ENCODE assay signal across 10 cellular contexts in the genomic region with DNA sequence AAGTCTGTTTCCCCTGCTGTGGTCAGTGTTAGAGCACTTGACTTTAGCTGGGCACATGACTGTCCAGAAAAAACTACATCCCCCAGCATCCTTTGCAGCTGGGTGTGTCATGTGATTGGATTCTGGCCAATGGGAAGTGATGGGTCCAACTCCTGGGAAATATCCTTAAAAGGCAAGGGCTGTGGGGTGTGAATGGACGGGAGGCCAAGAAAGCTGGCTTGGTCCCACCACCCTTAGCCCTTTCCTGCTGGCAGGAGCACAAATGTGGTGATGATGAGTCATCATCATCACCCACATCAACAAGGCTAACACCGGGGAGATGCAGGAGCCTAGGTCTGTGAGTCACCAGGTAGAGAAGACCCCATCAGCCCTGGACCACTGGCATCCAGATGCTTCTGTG.
A peak's percentile ranks its signal among the peaks of the same experiment; 100 is the strongest.
DNase-seq lines count a peak whose midpoint lies in the region; ATAC-seq and TF ChIP-seq lines count a peak whose summit lies in the region.
"Had no signal": no experiment of that assay in that cellular context is flagged by ENCODE, and none has a peak within 500 bp of the region (broad histone marks: within the 10 kb centered on the region; RNA-seq: fewer than 3 reads in every experiment).

No MANE protein-coding gene starts in this region.

- POLR2A ChIA-PET in GM10248 (lab: Yijun Ruan, JAX) = no interaction called here

- DNase-seq in stimulated activated naive CD8-positive, alpha-beta T cell treated with anti-CD3 and anti-CD28 coated beads, Interleukin-15, Interleukin-2, amounts not matched to agents 100 U/mL and 50 U/mL, for 24 hours = no peak
- no peak for DNase-seq in stimulated activated naive CD8-positive, alpha-beta T cell treated with anti-CD3 and anti-CD28 coated beads, Interleukin-15, amount 100 ng/mL, for 72 hours
- DNase-seq in adipocyte (ENCODE audit: low read depth) (peak; percentile 55), iPS DF 4.7 (ENCODE audit: extremely low read depth, low spot score) (peak; percentile 84), GM10248 (ENCODE audit: extremely low spot score) (no peak), NCI-H187 treated with DMSO at 0.1 percent for 48 hours (lab: John Stamatoyannopoulos, UW) (no peak), activated T-cell treated with anti-CD3 and anti-CD28 coated beads for 4 hours (no peak), GF-D8 (lab: John Stamatoyannopoulos, UW) (no peak)
- DNase-seq: activated effector memory CD4-positive, alpha-beta T cell treated with anti-CD3 and anti-CD28 coated beads, Interleukin-2, amount 50 U/mL, for 16 hours; CD4-positive, CD25-positive, alpha-beta regulatory T cell had no signal

- H3K4me1 Mint-ChIP-seq in stimulated activated naive CD8-positive, alpha-beta T cell treated with anti-CD3 and anti-CD28 coated beads, Interleukin-15, amount 100 ng/mL, for 72 hours = no peaks in the 10 kb centered on the region
- H3K4me1 Mint-ChIP-seq: CD4-positive, CD25-positive, alpha-beta regulatory T cell had no signal

- no peaks in the 10 kb centered on the region for H3K9me3 ChIP-seq in adipocyte (ENCODE audit: control insufficient read depth, low read length)

- no peak overlapping the region for H3K9ac ChIP-seq in adipocyte (ENCODE audit: low read length)

- H3K27me3 Mint-ChIP-seq in stimulated activated naive CD8-positive, alpha-beta T cell treated with anti-CD3 and anti-CD28 coated beads, Interleukin-15, amount 100 ng/mL, for 72 hours = peaks cover 10% of the 10 kb centered on the region

- H3K27me3 ChIP-seq in adipocyte (replicated peaks; ENCODE audit: control insufficient read depth, insufficient read depth, low read length) = peaks cover 37% of the 10 kb centered on the region

- peaks cover 12% of the 10 kb centered on the region for H3K4me1 ChIP-seq in adipocyte (ENCODE audit: control insufficient read depth, insufficient read depth, low read length)

- CTCF ChIA-PET in GM10248 (lab: Yijun Ruan, JAX) = interaction anchor here (1.0 kb wide), 1 partner anchor 18 kb away, joined by 3 read pairs; no protein-coding TSS in a partner anchor

- no peak overlapping the region for H3K4me3 ChIP-seq in adipocyte (ENCODE audit: low read length)

- peak; percentile 33 for ATAC-seq in stimulated activated naive CD8-positive, alpha-beta T cell treated with anti-CD3 and anti-CD28 coated beads, Interleukin-15, Interleukin-2, amounts not matched to agents 100 U/mL and 50 U/mL, for 24 hours
- no peak for ATAC-seq in stimulated activated naive CD8-positive, alpha-beta T cell treated with anti-CD3 and anti-CD28 coated beads, Interleukin-15, amount 100 ng/mL, for 72 hours

- no peaks in the 10 kb centered on the region for H3K36me3 ChIP-seq in adipocyte (ENCODE audit: control insufficient read depth, insufficient read depth, low read length, severe bottlenecking)

- H3K27ac Mint-ChIP-seq in stimulated activated naive CD8-positive, alpha-beta T cell treated with anti-CD3 and anti-CD28 coated beads, Interleukin-15, amount 100 ng/mL, for 72 hours = peak overlapping the region in 1 of 2 donors; percentile 35
- H3K27ac Mint-ChIP-seq: CD4-positive, CD25-positive, alpha-beta regulatory T cell had no signal

- no peak for TF ChIP-seq CTCF in GM10248 (IDR thresholded peaks at IDR 0.05; ENCODE audit: control extremely low read depth, extremely low read depth, low read depth, missing control alignments)

- no peak overlapping the region for H3K4me3 Mint-ChIP-seq in stimulated activated naive CD8-positive, alpha-beta T cell treated with anti-CD3 and anti-CD28 coated beads, Interleukin-15, amount 100 ng/mL, for 72 hours
- H3K4me3 Mint-ChIP-seq: CD4-positive, CD25-positive, alpha-beta regulatory T cell had no signal

- peaks cover 4 to 6% of the 10 kb centered on the region in 2 donors for H3K9me3 Mint-ChIP-seq in stimulated activated naive CD8-positive, alpha-beta T cell treated with anti-CD3 and anti-CD28 coated beads, Interleukin-15, amount 100 ng/mL, for 72 hours

Comparison
In these comparisons a context has a peak if more than half of its experiments do, and no peak if none do; other contexts are left out.
1. DNase-seq: peak in adipocyte (single experiment) and iPS DF 4.7 (single experiment); none in stimulated activated naive CD8-positive, alpha-beta T cell treated with anti-CD3 and anti-CD28 coated beads, Interleukin-15, Interleukin-2, amounts not matched to agents 100 U/mL and 50 U/mL, for 24 hours (single experiment), stimulated activated naive CD8-positive, alpha-beta T cell treated with anti-CD3 and anti-CD28 coated beads, Interleukin-15, amount 100 ng/mL, for 72 hours (0 of 2), GM10248 (single experiment), NCI-H187 treated with DMSO at 0.1 percent for 48 hours (single experiment), activated T-cell treated with anti-CD3 and anti-CD28 coated beads for 4 hours (single experiment) and GF-D8 (single experiment).